7 cellular contexts compared by ENCODE assay signal in genomic region chr1:36089393-36090121, GRCh38. TPM values are rescaled to one million over a fixed set of nuclear protein-coding genes. Genes with fewer than 3 reads are reported as not detected.
A peak's percentile ranks its signal among the peaks of the same experiment; 100 is the strongest.
DNase-seq lines count a peak whose midpoint lies in the region; ATAC-seq, FAIRE-seq and TF ChIP-seq lines count a peak whose summit lies in the region.
"Had no signal": no experiment of that assay in that cellular context is flagged by ENCODE, and none has a peak within 500 bp of the region (broad histone marks: within the 10 kb centered on the region; RNA-seq: fewer than 3 reads in every experiment).

No MANE protein-coding gene starts in this region.

- CTCF ChIA-PET in GM12878 (lab: Yijun Ruan, JAX), result interaction anchor here (0.6 to 1.7 kb wide), 3 partner anchors 45 to 143 kb away, joined by 3 to 4 read pairs (median 3); partner anchors contain the start of gene TRAPPC3

- H3K27ac ChIP-seq in GM12878 (ENCODE audit: control insufficient read depth, insufficient read depth), result peak overlapping the region; percentile 82

- H2AFZ ChIP-seq in GM12878 (ENCODE audit: control insufficient read depth, low read depth, low read length), result peak overlapping the region; percentile 66

- no peak for TF ChIP-seq CTCF in GM12878 (IDR thresholded peaks at IDR 0.05 in 2 of 3, conservative IDR thresholded peaks at IDR 0.05 in 1 of 3; ENCODE audit: control insufficient read depth in 2 of 3, extremely low read depth in 1 of 3, insufficient read depth in 1 of 3, low read depth in 3 of 3, low read length in 3 of 3)

- RAD21 ChIA-PET in GM12878 (lab: Charles Lee; ENCODE audit: unreplicated experiment), result no interaction called here

- DNase-seq in AG20443 (ENCODE audit: low spot score) (peak; percentile 51), GM12878 (ENCODE audit: low read depth, low spot score) (peak; percentile 15), NCI-H524 treated with DMSO at 0.1 percent for 48 hours (lab: John Stamatoyannopoulos, UW) (no peak)
- DNase-seq in naive thymus-derived CD8-positive, alpha-beta T cell, result peak in 2 of 10 donors; percentile 16 to 23

- H3K9me3 Mint-ChIP-seq in naive thymus-derived CD8-positive, alpha-beta T cell, result no peaks in the 10 kb centered on the region

- peak overlapping the region; percentile 85 for H3K4me2 ChIP-seq in GM12878 (ENCODE audit: control insufficient read depth, insufficient read depth)

- H3K36me3 ChIP-seq in GM12878 (ENCODE audit: control insufficient read depth in 2 of 2, insufficient read depth in 2 of 2, low read length in 1 of 2), result peaks cover 16 to 17% of the 10 kb centered on the region in 2 experiments

- intact Hi-C loops in GM12878 (cut with micrococcal nuclease; ENCODE audit: unreplicated experiment), result loop anchor here (2.0 to 10.0 kb wide), 3 partner anchors 159 to 232 kb away; partner anchors contain the start of genes AGO1 and AGO3

- FAIRE-seq in GM12878 (lab: Jason Lieb, UNC), result peak; percentile 52

- in situ Hi-C loops in GM12878 (cut with MboI), result loop anchor here (5.0 kb wide), 2 partner anchors 53 to 98 kb away; no protein-coding TSS in a partner anchor

- peak; percentile 14 for ATAC-seq in HG03139 (IDR thresholded peaks at IDR 0.05; ENCODE audit: unreplicated experiment)
- peak; percentile 51 for ATAC-seq in GM12878
- ATAC-seq in naive thymus-derived CD8-positive, alpha-beta T cell, result no peak
- ATAC-seq in GM18873 (IDR thresholded peaks at IDR 0.05; ENCODE audit: low FRiP score, unreplicated experiment), result no peak

- H3K4me3 Mint-ChIP-seq in naive thymus-derived CD8-positive, alpha-beta T cell, result peak overlapping the region; percentile 76 to 94 (median 90)

- peaks cover 20% of the 10 kb centered on the region for H3K79me2 ChIP-seq in GM12878 (ENCODE audit: control insufficient read depth, insufficient read depth, low read length)

- H3K4me3 ChIP-seq in GM12878, result peak overlapping the region; percentile 98

- no peaks in the 10 kb centered on the region for H3K27me3 ChIP-seq in GM12878 (replicated peaks in 1 of 2; ENCODE audit: control insufficient read depth in 2 of 2, insufficient read depth in 2 of 2, low read length in 1 of 2)

- POLR2A ChIA-PET in GM12878 (lab: Charles Lee), result interaction anchor here (1.2 kb wide), 1 partner anchor 60 kb away, joined by 4 read pairs; the partner anchor contains the start of gene TRAPPC3
- POLR2A ChIA-PET in naive thymus-derived CD8-positive, alpha-beta T cell (lab: Charles Lee), result interaction anchor here (0.6 to 1.6 kb wide), 12 partner anchors 19 to 276 kb away, joined by 3 to 10 read pairs (median 4); partner anchors contain the start of genes AGO3, THRAP3 and TRAPPC3

- TF ChIP-seq RAD21 in GM12878 (IDR thresholded peaks at IDR 0.05; ENCODE audit: insufficient read depth, low read depth, low read length), result no peak

- peaks cover 0 to 37% (median 0%) of the 10 kb centered on the region in 3 donors for H3K36me3 Mint-ChIP-seq in naive thymus-derived CD8-positive, alpha-beta T cell

- SMC1A ChIA-PET in GM12878 (lab: Charles Lee; ENCODE audit: uncharacterized antibody, unreplicated experiment), result no interaction called here

- WGBS in GM12878 (ENCODE audit: insufficient coverage, insufficient replicate concordance, low lambda C conversion rate, missing lambda C conversion rate), result 4% methylated on average over 32 of the region's 32 CpGs

- H3K9ac ChIP-seq in GM12878 (ENCODE audit: control insufficient read depth, insufficient read depth, low read length), result peak overlapping the region; percentile 84

- TSS peak; percentile 84 for BruUV-seq in GM12878 (replicated peaks; lab: Mats Ljungman, UMichigan)

- H3K27me3 Mint-ChIP-seq in naive thymus-derived CD8-positive, alpha-beta T cell, result peaks cover 0 to 27% (median 3%) of the 10 kb centered on the region in 5 donors

- no peaks in the 10 kb centered on the region for H4K20me1 ChIP-seq in GM12878 (ENCODE audit: control insufficient read depth, insufficient read depth)

- peak; percentile 53 for TF ChIP-seq POLR2A in GM12878 (IDR thresholded peaks at IDR 0.05; ENCODE audit: low read depth, low read length)

- no peaks in the 10 kb centered on the region for H3K9me3 ChIP-seq in GM12878 (replicated peaks; ENCODE audit: control insufficient read depth, insufficient read depth, low read length)

- TF ChIP-seq EP300 in GM12878 (IDR thresholded peaks at IDR 0.05; ENCODE audit: borderline replicate concordance in 1 of 2, control insufficient read depth in 1 of 2, low read depth in 2 of 2, low read length in 2 of 2), result no peak

- H3K4me1 Mint-ChIP-seq in naive thymus-derived CD8-positive, alpha-beta T cell, result peaks cover 6 to 39% (median 28%) of the 10 kb centered on the region in 4 donors

- peak overlapping the region; percentile 83 to 96 (median 92) for H3K27ac Mint-ChIP-seq in naive thymus-derived CD8-positive, alpha-beta T cell

- H3K4me1 ChIP-seq in GM12878 (ENCODE audit: control insufficient read depth, insufficient read depth, low read length), result no peaks in the 10 kb centered on the region; the same call in 1 of the 2 replicates

RNA-seq across cellular contexts. Expression of gene ADPRS, which starts 0.9 kb away (rescaled TPM):
- total RNA-seq in GM12878 (2013; cell fraction: nucleolus; rRNA removed), result 12.4 and 14.1 TPM in 2 replicates
- total RNA-seq in GM12878 (2014; rRNA removed) (49.2 and 52.1 TPM in 2 replicates), GM12878 (2014; rRNA removed; fragmentation: Illumina TruSeq; extraction: Trizol) (22.7 and 25.2 TPM in 2 replicates), GM12878 (2021) (35.7 and 37.3 TPM in 2 replicates)
- 15.0 TPM for polyA plus RNA-seq in GM12878 (2011; ENCODE audit: low read depth)
- polyA plus RNA-seq in GM12878 (2011; rRNA removed) (36.5 and 57.6 TPM in 2 replicates), GM12878 (2014; fragmentation: Illumina TruSeq; extraction: Trizol) (14.2 and 23.8 TPM in 2 replicates), GM12878 (2014; fragmentation: Nextera tagmentation; extraction: Ambion mirVana) (10 to 100 TPM in 1 of 2 experiments, 1 to 10 TPM in 1; 7.6 to 12.1 TPM), GM12878 (2014; rRNA removed) (40.8 and 44.3 TPM in 2 replicates), GM12878 (2016; fragmentation: Nextera tagmentation; extraction: Ambion mirVana) (10 to 100 TPM; 48.7 to 57.5 TPM)
- polyA plus RNA-seq in GM12878 (2011; cell fraction: cytosol; rRNA removed), result 75.5 and 77.1 TPM in 2 replicates
- 37.1 and 46.9 TPM in 2 replicates for polyA plus RNA-seq in GM12878 (2011; cell fraction: nucleus; rRNA removed)
- 28.8 and 35.1 TPM in 2 replicates for polyA plus RNA-seq in GM12878 (2012)
- polyA minus RNA-seq in GM12878 (2011; rRNA and poly(A)+ RNA removed), result 31.7 and 44.2 TPM in 2 replicates
- 14.8 and 16.5 TPM in 2 replicates for polyA minus RNA-seq in GM12878 (2011; cell fraction: cytosol; rRNA and poly(A)+ RNA removed)
- polyA minus RNA-seq in GM12878 (2011; cell fraction: nucleus; rRNA and poly(A)+ RNA removed), result 6.0 and 10.7 TPM in 2 replicates
- total RNA-seq in naive thymus-derived CD8-positive, alpha-beta T cell, result 10 to 100 TPM; 28.3 to 30.4 TPM
- 10 to 100 TPM in 2 of 3 donors, 1 to 10 TPM in 1; 9.9 to 24.8 (median 11.5) TPM for polyA plus RNA-seq in naive thymus-derived CD8-positive, alpha-beta T cell

RNA-seq across cellular contexts. Expression of gene TEKT2, which starts 5.7 kb away (rescaled TPM):
- total RNA-seq in GM12878 (2013; cell fraction: nucleolus; rRNA removed), result 0.67 TPM in 1 of 2 replicates, not detected in the other
- total RNA-seq in GM12878 (2014; rRNA removed) (not detected in 2 replicates), GM12878 (2014; rRNA removed; fragmentation: Illumina TruSeq; extraction: Trizol) (not detected in 2 replicates), GM12878 (2021) (not detected in 2 replicates)
- polyA plus RNA-seq in GM12878 (2011; ENCODE audit: low read depth), result not detected
- polyA plus RNA-seq in GM12878 (2011; rRNA removed) (0.07 TPM in 1 of 2 replicates, not detected in the other), GM12878 (2014; fragmentation: Illumina TruSeq; extraction: Trizol) (not detected in 2 replicates), GM12878 (2014; fragmentation: Nextera tagmentation; extraction: Ambion mirVana) (not detected), GM12878 (2014; rRNA removed) (not detected in 2 replicates), GM12878 (2016; fragmentation: Nextera tagmentation; extraction: Ambion mirVana) (under 1 TPM in 1 of 2 experiments, not detected in 1; 0.13 TPM)
- 0.12 TPM in 1 of 2 replicates, not detected in the other for polyA plus RNA-seq in GM12878 (2011; cell fraction: cytosol; rRNA removed)
- polyA plus RNA-seq in GM12878 (2011; cell fraction: nucleus; rRNA removed), result 0.21 TPM in 1 of 2 replicates, not detected in the other
- 0.27 and 0.31 TPM in 2 replicates for polyA plus RNA-seq in GM12878 (2012)
- not detected in 2 replicates for polyA minus RNA-seq in GM12878 (2011; rRNA and poly(A)+ RNA removed)
- not detected in 2 replicates for polyA minus RNA-seq in GM12878 (2011; cell fraction: cytosol; rRNA and poly(A)+ RNA removed)
- polyA minus RNA-seq in GM12878 (2011; cell fraction: nucleus; rRNA and poly(A)+ RNA removed), result not detected in 2 replicates
- total RNA-seq in naive thymus-derived CD8-positive, alpha-beta T cell, result not detected
- polyA plus RNA-seq in naive thymus-derived CD8-positive, alpha-beta T cell, result not detected
- total RNA-seq: SK-MEL-5 had no signal

RNA-seq across cellular contexts. Expression of gene COL8A2, which starts 35.5 kb away (rescaled TPM):
- total RNA-seq in GM12878 (2013; cell fraction: nucleolus; rRNA removed), result 0.10 and 0.29 TPM in 2 replicates
- total RNA-seq in GM12878 (2014; rRNA removed), result 0.05 TPM in 1 of 2 replicates, not detected in the other
- total RNA-seq in GM12878 (2014; rRNA removed; fragmentation: Illumina TruSeq; extraction: Trizol), result not detected in 2 replicates
- total RNA-seq in GM12878 (2021), result 0.08 TPM in 1 of 2 replicates, not detected in the other
- polyA plus RNA-seq in GM12878 (2011; ENCODE audit: low read depth), result 0.05 TPM
- not detected in 2 replicates for polyA plus RNA-seq in GM12878 (2011; rRNA removed)
- polyA plus RNA-seq in GM12878 (2011; cell fraction: cytosol; rRNA removed), result not detected in 2 replicates
- polyA plus RNA-seq in GM12878 (2011; cell fraction: nucleus; rRNA removed), result 0.03 TPM in 1 of 2 replicates, not detected in the other
- 0.03 and 0.07 TPM in 2 replicates for polyA plus RNA-seq in GM12878 (2012)
- polyA plus RNA-seq in GM12878 (2014; fragmentation: Illumina TruSeq; extraction: Trizol), result 0.01 TPM in 1 of 2 replicates, not detected in the other
- polyA plus RNA-seq in GM12878 (2014; fragmentation: Nextera tagmentation; extraction: Ambion mirVana), result not detected
- 0.03 TPM in 1 of 2 replicates, not detected in the other for polyA plus RNA-seq in GM12878 (2014; rRNA removed)
- polyA plus RNA-seq in GM12878 (2016; fragmentation: Nextera tagmentation; extraction: Ambion mirVana), result not detected
- not detected in 2 replicates for polyA minus RNA-seq in GM12878 (2011; rRNA and poly(A)+ RNA removed)
- not detected in 2 replicates for polyA minus RNA-seq in GM12878 (2011; cell fraction: cytosol; rRNA and poly(A)+ RNA removed)
- polyA minus RNA-seq in GM12878 (2011; cell fraction: nucleus; rRNA and poly(A)+ RNA removed), result not detected in 2 replicates
- total RNA-seq in naive thymus-derived CD8-positive, alpha-beta T cell, result under 1 TPM; 0.22 to 0.31 TPM
- under 1 TPM; 0.07 to 0.22 (median 0.15) TPM for polyA plus RNA-seq in naive thymus-derived CD8-positive, alpha-beta T cell

RNA-seq across cellular contexts. Expression of gene TRAPPC3, which starts 59.7 kb away (rescaled TPM):
- total RNA-seq in GM12878 (2013; cell fraction: nucleolus; rRNA removed), result 29.1 and 32.2 TPM in 2 replicates
- total RNA-seq in GM12878 (2014; rRNA removed), result 68.0 and 72.2 TPM in 2 replicates
- 59.7 and 59.9 TPM in 2 replicates for total RNA-seq in GM12878 (2014; rRNA removed; fragmentation: Illumina TruSeq; extraction: Trizol)
- total RNA-seq in GM12878 (2021), result 54.4 and 60.0 TPM in 2 replicates
- polyA plus RNA-seq in GM12878 (2011; ENCODE audit: low read depth), result 43.1 TPM
- 75.3 and 80.2 TPM in 2 replicates for polyA plus RNA-seq in GM12878 (2011; rRNA removed)
- 60.3 and 63.1 TPM in 2 replicates for polyA plus RNA-seq in GM12878 (2011; cell fraction: cytosol; rRNA removed)
- polyA plus RNA-seq in GM12878 (2011; cell fraction: nucleus; rRNA removed), result 37.8 and 39.7 TPM in 2 replicates
- 39.8 and 44.0 TPM in 2 replicates for polyA plus RNA-seq in GM12878 (2012)
- polyA plus RNA-seq in GM12878 (2014; fragmentation: Illumina TruSeq; extraction: Trizol), result 77.8 and 93.7 TPM in 2 replicates
- 10 to 100 TPM; 14.7 to 24.5 TPM for polyA plus RNA-seq in GM12878 (2014; fragmentation: Nextera tagmentation; extraction: Ambion mirVana)
- polyA plus RNA-seq in GM12878 (2014; rRNA removed), result 73.1 and 74.9 TPM in 2 replicates
- 100 to 1,000 TPM; 113 to 122 TPM for polyA plus RNA-seq in GM12878 (2016; fragmentation: Nextera tagmentation; extraction: Ambion mirVana)
- 22.7 and 23.2 TPM in 2 replicates for polyA minus RNA-seq in GM12878 (2011; rRNA and poly(A)+ RNA removed)
- polyA minus RNA-seq in GM12878 (2011; cell fraction: cytosol; rRNA and poly(A)+ RNA removed), result 11.0 and 13.9 TPM in 2 replicates
- polyA minus RNA-seq in GM12878 (2011; cell fraction: nucleus; rRNA and poly(A)+ RNA removed), result 6.9 and 11.8 TPM in 2 replicates
- total RNA-seq in naive thymus-derived CD8-positive, alpha-beta T cell, result 10 to 100 TPM; 44.6 to 53.7 TPM
- 100 to 1,000 TPM in 2 of 3 donors, 10 to 100 TPM in 1; 99.9 to 115 (median 110) TPM for polyA plus RNA-seq in naive thymus-derived CD8-positive, alpha-beta T cell

Comparison
In these comparisons a context has a peak if more than half of its experiments do, and no peak if none do; other contexts are left out.
1. ATAC-seq: peak in HG03139 (single experiment) and GM12878 (single experiment); none in naive thymus-derived CD8-positive, alpha-beta T cell (0 of 2) and GM18873 (single experiment).